In the genomic region with DNA sequence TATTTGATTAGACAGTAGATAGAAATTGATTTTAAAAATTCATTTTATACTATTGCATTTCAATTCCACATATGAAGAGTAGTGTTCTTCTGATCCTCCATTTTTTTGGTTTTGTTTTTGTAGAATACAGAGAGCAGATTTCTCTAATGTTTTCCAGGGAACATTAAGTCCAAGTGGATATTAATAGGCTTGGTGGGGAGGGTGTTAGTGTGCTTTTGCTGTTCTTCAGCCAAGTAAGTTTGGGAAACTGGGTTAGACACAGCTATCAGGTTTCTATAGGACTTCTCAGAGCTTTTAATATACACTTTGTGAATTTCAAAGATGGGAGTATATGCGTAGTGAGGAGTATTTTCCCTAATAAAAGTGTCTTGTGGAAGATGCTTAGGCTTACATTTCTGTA, we compare ENCODE assay signal across 11 cellular contexts.
"Had no signal": no experiment of that assay in that cellular context is flagged by ENCODE, and none has a peak within 500 bp of the region (broad histone marks: within the 10 kb centered on the region; RNA-seq: fewer than 3 reads in every experiment).

No MANE protein-coding gene starts in this region.

- ATAC-seq: activated T-helper 17 cell treated with anti-CD3 and anti-CD28 coated beads, Interleukin-2, amount 50 U/mL, for 72 hours; left colon; pancreas had no signal

- H3K27ac ChIP-seq: pancreas, skin epidermis had no signal

- H3K4me3 ChIP-seq: pancreas, skin epidermis had no signal

- H3K27me3 ChIP-seq: pancreas had no signal

- DNase-seq: activated naive CD4-positive, alpha-beta T cell treated with anti-CD3 and anti-CD28 coated beads, Interleukin-2, amount 10 ng/mL, durations not matched to agents 7 days and 5 days; foreskin fibroblast; left colon; midbrain; pancreas; stimulated activated CD4-positive, alpha-beta T cell treated with anti-CD3 and anti-CD28 coated beads, Interleukin-4, amount 100 ng/mL, for 24 hours; stimulated activated naive CD4-positive, alpha-beta T cell; T-helper 9 cell; trophoblast cell had no signal

- H3K9me3 ChIP-seq: pancreas had no signal
